ENCODE assay signal across 1 cellular context in the genomic region with DNA sequence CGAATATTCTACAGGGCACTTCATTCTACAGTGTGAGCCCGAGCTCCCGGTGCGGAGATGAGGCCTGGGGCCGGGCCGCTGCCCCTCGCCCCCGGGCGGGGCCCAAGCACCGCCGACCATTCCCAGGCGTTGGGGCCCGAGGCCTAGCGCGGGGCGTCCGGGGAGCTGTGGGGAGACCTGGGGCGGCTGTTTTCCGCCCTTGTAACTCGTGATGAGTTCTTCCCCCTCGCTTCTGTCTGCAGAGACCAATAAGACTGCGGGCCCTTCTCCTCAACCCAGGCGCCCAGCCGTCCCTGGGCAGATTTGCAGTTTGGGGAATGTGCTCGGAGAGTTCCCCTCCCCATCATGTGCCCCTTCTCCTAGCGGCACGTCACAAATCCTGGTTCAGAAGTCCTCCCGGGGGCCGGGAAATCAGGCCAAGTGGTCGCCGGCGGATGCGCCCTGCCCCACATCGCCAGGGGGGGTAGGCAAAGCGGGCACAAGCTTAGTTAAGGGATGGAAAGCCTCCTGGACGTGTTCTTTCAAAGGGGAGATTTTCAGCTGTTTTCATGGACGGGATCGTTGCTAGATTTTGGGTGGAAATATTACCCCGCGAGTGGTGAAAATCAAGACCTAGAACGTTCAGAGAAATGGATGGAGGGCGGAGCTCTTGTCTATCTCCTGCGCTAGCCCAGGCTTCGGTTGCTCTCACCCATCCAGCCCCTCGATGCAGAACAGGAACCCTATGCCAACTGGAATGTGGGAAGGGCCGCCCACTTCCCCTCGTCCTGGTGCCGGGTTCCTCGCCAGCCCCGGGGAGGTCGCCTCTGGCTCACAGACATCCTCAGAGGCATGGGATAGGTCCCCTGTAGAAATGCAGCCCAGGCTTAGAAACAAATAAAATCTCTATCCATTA.
TF ChIP-seq lines count a peak whose summit lies in the region.

No MANE protein-coding gene starts in this region.

TF ChIP-seq in GM12878, 131 proteins besides CTCF, POLR2A, EP300 and RAD21 (continued from another document and continues in another):
- TF ChIP-seq ETV6 (conservative IDR thresholded peaks at IDR 0.05 in 1 of 2, IDR thresholded peaks at IDR 0.05 in 1 of 2; ENCODE audit: borderline replicate concordance in 1 of 2, low read depth in 1 of 2) (no peak), EGR1 (IDR thresholded peaks at IDR 0.05; ENCODE audit: borderline replicate concordance in 1 of 2, low read depth in 2 of 2, low read length in 2 of 2) (no peak), NR2C2 (IDR thresholded peaks at IDR 0.05; ENCODE audit: borderline replicate concordance, control insufficient read depth, insufficient read length, low read depth) (no peak), NFYA (IDR thresholded peaks at IDR 0.05; ENCODE audit: borderline replicate concordance, low read depth, low read length) (no peak), TCF12 (IDR thresholded peaks at IDR 0.05; ENCODE audit: low read depth, low read length) (no peak), NR2F1 (conservative IDR thresholded peaks at IDR 0.05) (no peak), KDM1A (IDR thresholded peaks at IDR 0.05; ENCODE audit: borderline replicate concordance) (no peak), JUNB (IDR thresholded peaks at IDR 0.05) (no peak), HDGF (IDR thresholded peaks at IDR 0.05) (peak; percentile 41; the same call in 1 of the 2 replicates), SIX5 (IDR thresholded peaks at IDR 0.05; ENCODE audit: low read depth, low read length, severe bottlenecking) (no peak), CHD4 (IDR thresholded peaks at IDR 0.05) (no peak), BMI1 (IDR thresholded peaks at IDR 0.05; ENCODE audit: borderline replicate concordance) (no peak), KAT2A (conservative IDR thresholded peaks at IDR 0.05; ENCODE audit: control insufficient read depth, low read depth, low read length) (no peak), ZNF274 (IDR thresholded peaks at IDR 0.05; ENCODE audit: insufficient read depth, insufficient read length) (no peak), RB1 (IDR thresholded peaks at IDR 0.05; ENCODE audit: borderline replicate concordance) (no peak), ZNF384 (IDR thresholded peaks at IDR 0.05; ENCODE audit: borderline replicate concordance, low read depth, low read length) (no peak), ZZZ3 (IDR thresholded peaks at IDR 0.05; ENCODE audit: control insufficient read depth, insufficient read length, low read depth) (no peak), DPF2 (IDR thresholded peaks at IDR 0.05) (0 out of 2 replicates have a peak, but pooled peaks have one; percentile 2), SMAD5 (IDR thresholded peaks at IDR 0.05; ENCODE audit: low read depth) (no peak), SUPT20H (IDR thresholded peaks at IDR 0.05; ENCODE audit: borderline replicate concordance, control insufficient read depth, low read depth, low read length) (no peak), GABPA (IDR thresholded peaks at IDR 0.05; ENCODE audit: low read depth) (no peak), ZNF217 (IDR thresholded peaks at IDR 0.05) (no peak), FOXM1 (IDR thresholded peaks at IDR 0.05; ENCODE audit: low read depth, low read length) (no peak), FOS (IDR thresholded peaks at IDR 0.05; ENCODE audit: borderline replicate concordance, extremely low read depth, insufficient read length) (no peak), RBBP5 (conservative IDR thresholded peaks at IDR 0.05) (no peak), NR2C1 (IDR thresholded peaks at IDR 0.05) (no peak), EED (IDR thresholded peaks at IDR 0.05; ENCODE audit: low read depth) (no peak; the same call in 1 of the 2 replicates), SMAD1 (IDR thresholded peaks at IDR 0.05; ENCODE audit: low read depth, partially characterized antibody) (no peak), MTA2 (IDR thresholded peaks at IDR 0.05; ENCODE audit: low read depth) (0 out of 2 replicates have a peak, but pooled peaks have one; percentile 9), CHD1 (IDR thresholded peaks at IDR 0.05; ENCODE audit: low read depth, low read length) (no peak), CREM (IDR thresholded peaks at IDR 0.05; ENCODE audit: low read depth) (no peak; the same call in 1 of the 2 replicates), IKZF1 (conservative IDR thresholded peaks at IDR 0.05) (peak; percentile 59), WRNIP1 (IDR thresholded peaks at IDR 0.05; ENCODE audit: borderline replicate concordance, low read depth, low read length) (no peak)
- TF ChIP-seq, protein P1, sequence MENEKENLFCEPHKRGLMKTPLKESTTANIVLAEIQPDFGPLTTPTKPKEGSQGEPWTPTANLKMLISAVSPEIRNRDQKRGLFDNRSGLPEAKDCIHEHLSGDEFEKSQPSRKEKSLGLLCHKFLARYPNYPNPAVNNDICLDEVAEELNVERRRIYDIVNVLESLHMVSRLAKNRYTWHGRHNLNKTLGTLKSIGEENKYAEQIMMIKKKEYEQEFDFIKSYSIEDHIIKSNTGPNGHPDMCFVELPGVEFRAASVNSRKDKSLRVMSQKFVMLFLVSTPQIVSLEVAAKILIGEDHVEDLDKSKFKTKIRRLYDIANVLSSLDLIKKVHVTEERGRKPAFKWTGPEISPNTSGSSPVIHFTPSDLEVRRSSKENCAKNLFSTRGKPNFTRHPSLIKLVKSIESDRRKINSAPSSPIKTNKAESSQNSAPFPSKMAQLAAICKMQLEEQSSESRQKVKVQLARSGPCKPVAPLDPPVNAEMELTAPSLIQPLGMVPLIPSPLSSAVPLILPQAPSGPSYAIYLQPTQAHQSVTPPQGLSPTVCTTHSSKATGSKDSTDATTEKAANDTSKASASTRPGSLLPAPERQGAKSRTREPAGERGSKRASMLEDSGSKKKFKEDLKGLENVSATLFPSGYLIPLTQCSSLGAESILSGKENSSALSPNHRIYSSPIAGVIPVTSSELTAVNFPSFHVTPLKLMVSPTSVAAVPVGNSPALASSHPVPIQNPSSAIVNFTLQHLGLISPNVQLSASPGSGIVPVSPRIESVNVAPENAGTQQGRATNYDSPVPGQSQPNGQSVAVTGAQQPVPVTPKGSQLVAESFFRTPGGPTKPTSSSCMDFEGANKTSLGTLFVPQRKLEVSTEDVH (IDR thresholded peaks at IDR 0.05; ENCODE audit: low read depth, partially characterized antibody): no peak
- TF ChIP-seq, protein P2, sequence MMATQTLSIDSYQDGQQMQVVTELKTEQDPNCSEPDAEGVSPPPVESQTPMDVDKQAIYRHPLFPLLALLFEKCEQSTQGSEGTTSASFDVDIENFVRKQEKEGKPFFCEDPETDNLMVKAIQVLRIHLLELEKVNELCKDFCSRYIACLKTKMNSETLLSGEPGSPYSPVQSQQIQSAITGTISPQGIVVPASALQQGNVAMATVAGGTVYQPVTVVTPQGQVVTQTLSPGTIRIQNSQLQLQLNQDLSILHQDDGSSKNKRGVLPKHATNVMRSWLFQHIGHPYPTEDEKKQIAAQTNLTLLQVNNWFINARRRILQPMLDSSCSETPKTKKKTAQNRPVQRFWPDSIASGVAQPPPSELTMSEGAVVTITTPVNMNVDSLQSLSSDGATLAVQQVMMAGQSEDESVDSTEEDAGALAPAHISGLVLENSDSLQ (IDR thresholded peaks at IDR 0.05): no peak
- TF ChIP-seq, protein P3, sequence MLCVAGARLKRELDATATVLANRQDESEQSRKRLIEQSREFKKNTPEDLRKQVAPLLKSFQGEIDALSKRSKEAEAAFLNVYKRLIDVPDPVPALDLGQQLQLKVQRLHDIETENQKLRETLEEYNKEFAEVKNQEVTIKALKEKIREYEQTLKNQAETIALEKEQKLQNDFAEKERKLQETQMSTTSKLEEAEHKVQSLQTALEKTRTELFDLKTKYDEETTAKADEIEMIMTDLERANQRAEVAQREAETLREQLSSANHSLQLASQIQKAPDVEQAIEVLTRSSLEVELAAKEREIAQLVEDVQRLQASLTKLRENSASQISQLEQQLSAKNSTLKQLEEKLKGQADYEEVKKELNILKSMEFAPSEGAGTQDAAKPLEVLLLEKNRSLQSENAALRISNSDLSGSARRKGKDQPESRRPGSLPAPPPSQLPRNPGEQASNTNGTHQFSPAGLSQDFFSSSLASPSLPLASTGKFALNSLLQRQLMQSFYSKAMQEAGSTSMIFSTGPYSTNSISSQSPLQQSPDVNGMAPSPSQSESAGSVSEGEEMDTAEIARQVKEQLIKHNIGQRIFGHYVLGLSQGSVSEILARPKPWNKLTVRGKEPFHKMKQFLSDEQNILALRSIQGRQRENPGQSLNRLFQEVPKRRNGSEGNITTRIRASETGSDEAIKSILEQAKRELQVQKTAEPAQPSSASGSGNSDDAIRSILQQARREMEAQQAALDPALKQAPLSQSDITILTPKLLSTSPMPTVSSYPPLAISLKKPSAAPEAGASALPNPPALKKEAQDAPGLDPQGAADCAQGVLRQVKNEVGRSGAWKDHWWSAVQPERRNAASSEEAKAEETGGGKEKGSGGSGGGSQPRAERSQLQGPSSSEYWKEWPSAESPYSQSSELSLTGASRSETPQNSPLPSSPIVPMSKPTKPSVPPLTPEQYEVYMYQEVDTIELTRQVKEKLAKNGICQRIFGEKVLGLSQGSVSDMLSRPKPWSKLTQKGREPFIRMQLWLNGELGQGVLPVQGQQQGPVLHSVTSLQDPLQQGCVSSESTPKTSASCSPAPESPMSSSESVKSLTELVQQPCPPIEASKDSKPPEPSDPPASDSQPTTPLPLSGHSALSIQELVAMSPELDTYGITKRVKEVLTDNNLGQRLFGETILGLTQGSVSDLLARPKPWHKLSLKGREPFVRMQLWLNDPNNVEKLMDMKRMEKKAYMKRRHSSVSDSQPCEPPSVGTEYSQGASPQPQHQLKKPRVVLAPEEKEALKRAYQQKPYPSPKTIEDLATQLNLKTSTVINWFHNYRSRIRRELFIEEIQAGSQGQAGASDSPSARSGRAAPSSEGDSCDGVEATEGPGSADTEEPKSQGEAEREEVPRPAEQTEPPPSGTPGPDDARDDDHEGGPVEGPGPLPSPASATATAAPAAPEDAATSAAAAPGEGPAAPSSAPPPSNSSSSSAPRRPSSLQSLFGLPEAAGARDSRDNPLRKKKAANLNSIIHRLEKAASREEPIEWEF (IDR thresholded peaks at IDR 0.05; ENCODE audit: insufficient replicate concordance, low read depth, low read length): no peak
- TF ChIP-seq, protein P4, sequence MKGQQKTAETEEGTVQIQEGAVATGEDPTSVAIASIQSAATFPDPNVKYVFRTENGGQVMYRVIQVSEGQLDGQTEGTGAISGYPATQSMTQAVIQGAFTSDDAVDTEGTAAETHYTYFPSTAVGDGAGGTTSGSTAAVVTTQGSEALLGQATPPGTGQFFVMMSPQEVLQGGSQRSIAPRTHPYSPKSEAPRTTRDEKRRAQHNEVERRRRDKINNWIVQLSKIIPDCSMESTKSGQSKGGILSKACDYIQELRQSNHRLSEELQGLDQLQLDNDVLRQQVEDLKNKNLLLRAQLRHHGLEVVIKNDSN (IDR thresholded peaks at IDR 0.05; ENCODE audit: borderline replicate concordance, extremely low read length, insufficient read depth, low read depth, low read length): no peak
- TF ChIP-seq, protein P5, sequence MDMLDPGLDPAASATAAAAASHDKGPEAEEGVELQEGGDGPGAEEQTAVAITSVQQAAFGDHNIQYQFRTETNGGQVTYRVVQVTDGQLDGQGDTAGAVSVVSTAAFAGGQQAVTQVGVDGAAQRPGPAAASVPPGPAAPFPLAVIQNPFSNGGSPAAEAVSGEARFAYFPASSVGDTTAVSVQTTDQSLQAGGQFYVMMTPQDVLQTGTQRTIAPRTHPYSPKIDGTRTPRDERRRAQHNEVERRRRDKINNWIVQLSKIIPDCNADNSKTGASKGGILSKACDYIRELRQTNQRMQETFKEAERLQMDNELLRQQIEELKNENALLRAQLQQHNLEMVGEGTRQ (IDR thresholded peaks at IDR 0.05; ENCODE audit: borderline replicate concordance, low read depth, low read length): no peak
- TF ChIP-seq, protein P6, sequence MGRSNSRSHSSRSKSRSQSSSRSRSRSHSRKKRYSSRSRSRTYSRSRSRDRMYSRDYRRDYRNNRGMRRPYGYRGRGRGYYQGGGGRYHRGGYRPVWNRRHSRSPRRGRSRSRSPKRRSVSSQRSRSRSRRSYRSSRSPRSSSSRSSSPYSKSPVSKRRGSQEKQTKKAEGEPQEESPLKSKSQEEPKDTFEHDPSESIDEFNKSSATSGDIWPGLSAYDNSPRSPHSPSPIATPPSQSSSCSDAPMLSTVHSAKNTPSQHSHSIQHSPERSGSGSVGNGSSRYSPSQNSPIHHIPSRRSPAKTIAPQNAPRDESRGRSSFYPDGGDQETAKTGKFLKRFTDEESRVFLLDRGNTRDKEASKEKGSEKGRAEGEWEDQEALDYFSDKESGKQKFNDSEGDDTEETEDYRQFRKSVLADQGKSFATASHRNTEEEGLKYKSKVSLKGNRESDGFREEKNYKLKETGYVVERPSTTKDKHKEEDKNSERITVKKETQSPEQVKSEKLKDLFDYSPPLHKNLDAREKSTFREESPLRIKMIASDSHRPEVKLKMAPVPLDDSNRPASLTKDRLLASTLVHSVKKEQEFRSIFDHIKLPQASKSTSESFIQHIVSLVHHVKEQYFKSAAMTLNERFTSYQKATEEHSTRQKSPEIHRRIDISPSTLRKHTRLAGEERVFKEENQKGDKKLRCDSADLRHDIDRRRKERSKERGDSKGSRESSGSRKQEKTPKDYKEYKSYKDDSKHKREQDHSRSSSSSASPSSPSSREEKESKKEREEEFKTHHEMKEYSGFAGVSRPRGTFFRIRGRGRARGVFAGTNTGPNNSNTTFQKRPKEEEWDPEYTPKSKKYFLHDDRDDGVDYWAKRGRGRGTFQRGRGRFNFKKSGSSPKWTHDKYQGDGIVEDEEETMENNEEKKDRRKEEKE (IDR thresholded peaks at IDR 0.05): no peak
- TF ChIP-seq, protein P7, sequence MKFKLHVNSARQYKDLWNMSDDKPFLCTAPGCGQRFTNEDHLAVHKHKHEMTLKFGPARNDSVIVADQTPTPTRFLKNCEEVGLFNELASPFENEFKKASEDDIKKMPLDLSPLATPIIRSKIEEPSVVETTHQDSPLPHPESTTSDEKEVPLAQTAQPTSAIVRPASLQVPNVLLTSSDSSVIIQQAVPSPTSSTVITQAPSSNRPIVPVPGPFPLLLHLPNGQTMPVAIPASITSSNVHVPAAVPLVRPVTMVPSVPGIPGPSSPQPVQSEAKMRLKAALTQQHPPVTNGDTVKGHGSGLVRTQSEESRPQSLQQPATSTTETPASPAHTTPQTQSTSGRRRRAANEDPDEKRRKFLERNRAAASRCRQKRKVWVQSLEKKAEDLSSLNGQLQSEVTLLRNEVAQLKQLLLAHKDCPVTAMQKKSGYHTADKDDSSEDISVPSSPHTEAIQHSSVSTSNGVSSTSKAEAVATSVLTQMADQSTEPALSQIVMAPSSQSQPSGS (IDR thresholded peaks at IDR 0.05; ENCODE audit: low read length): no peak
